In the genomic region with DNA sequence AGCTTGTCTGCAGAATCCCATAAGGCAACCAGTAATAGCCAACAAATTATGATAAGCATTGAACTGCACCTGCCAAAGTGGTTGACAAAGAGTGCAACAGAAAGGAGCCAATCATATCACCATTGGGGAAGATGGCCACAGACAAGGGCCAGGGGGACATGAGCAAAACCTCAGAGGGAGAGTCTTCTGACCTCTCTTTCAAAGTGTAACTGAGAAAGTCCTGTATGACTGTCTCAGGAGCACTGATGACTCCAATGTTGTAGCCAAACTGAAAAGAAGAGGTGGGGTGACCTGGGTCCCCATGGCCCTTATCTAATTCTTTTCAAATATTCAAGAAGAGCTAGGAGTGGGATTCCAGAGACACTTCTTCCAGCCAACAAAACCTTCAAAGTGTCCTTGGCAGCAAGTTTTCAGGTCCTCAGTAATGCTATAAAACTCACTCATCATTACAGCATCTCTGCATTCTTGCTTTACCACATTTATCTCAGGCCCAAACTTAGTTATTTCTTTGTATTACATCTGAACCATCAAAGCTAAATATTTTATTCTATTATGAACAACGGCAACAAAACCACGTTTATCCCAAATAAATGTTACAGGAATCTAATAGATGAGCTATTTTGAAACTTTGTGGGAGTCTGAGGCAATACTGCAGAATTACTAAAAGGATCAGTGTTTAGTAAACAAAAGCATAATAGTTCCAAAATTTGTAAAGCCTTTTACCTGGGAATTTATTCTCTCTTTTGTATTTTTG, we compare ENCODE assay signal across 25 cellular contexts. TPM values are rescaled to one million over a fixed set of nuclear protein-coding genes. Genes with fewer than 3 reads are reported as not detected.
DNase-seq lines count a peak whose midpoint lies in the region; ATAC-seq and TF ChIP-seq lines count a peak whose summit lies in the region.
"Had no signal": no experiment of that assay in that cellular context is flagged by ENCODE, and none has a peak within 500 bp of the region (broad histone marks: within the 10 kb centered on the region; RNA-seq: fewer than 3 reads in every experiment).

No MANE protein-coding gene starts in this region.

- TF ChIP-seq CTCF in chondrocyte (IDR thresholded peaks at IDR 0.05) (no peak), fibroblast of villous mesenchyme (IDR thresholded peaks at IDR 0.05; ENCODE audit: insufficient read depth, low read depth, low read length) (no peak), dorsolateral prefrontal cortex (IDR thresholded peaks at IDR 0.05 in 54 of 56, conservative IDR thresholded peaks at IDR 0.05 in 2 of 56; ENCODE audit: low read depth in 1 of 56, partially characterized antibody in 56 of 56) (no peak)

- DNase-seq in chondrocyte (ENCODE audit: low spot score) (no peak), fibroblast of villous mesenchyme (ENCODE audit: low read depth) (peak; percentile 62), dorsolateral prefrontal cortex (no peak)
- no peak for DNase-seq in activated naive CD8-positive, alpha-beta T cell treated with anti-CD3 and anti-CD28 coated beads for 36 hours
- DNase-seq in activated CD8-positive, alpha-beta memory T cell treated with anti-CD3 and anti-CD28 coated beads for 24 hours, result no peak
- DNase-seq: C1 segment of cervical spinal cord; CD4-positive, alpha-beta memory T cell; COR-L47; GOT3; NCI-H1092 treated with DMSO at 0.1 percent for 48 hours; NCI-H1436; NCI-H187; NCI-H2081 treated with DMSO at 0.1 percent for 48 hours; NCI-H2171; NCI-H226; NCI-H510A; NCI-H69; RPMI8226; SHP77 had no signal

- H3K4me1 Mint-ChIP-seq in chondrocyte (ENCODE audit: low read depth), result peaks cover 26% of the 10 kb centered on the region
- H3K4me1 Mint-ChIP-seq in activated naive CD8-positive, alpha-beta T cell treated with anti-CD3 and anti-CD28 coated beads for 36 hours, result peaks cover 4% of the 10 kb centered on the region

- intact Hi-C loops in dorsolateral prefrontal cortex (cut with DNase I), result no loop called here

- no peak overlapping the region for H3K4me3 ChIP-seq in fibroblast of villous mesenchyme (ENCODE audit: low read depth, low read length)
- H3K4me3 ChIP-seq in dorsolateral prefrontal cortex, result no peak overlapping the region
- H3K4me3 ChIP-seq: A549 had no signal

- no peaks in the 10 kb centered on the region for H3K9me3 Mint-ChIP-seq in chondrocyte (ENCODE audit: low read depth)
- no peaks in the 10 kb centered on the region for H3K9me3 Mint-ChIP-seq in activated naive CD8-positive, alpha-beta T cell treated with anti-CD3 and anti-CD28 coated beads for 36 hours
- H3K9me3 Mint-ChIP-seq: CD4-positive, alpha-beta memory T cell had no signal

- H3K4me3 Mint-ChIP-seq in chondrocyte (ENCODE audit: unreplicated experiment), result no peak overlapping the region
- no peak overlapping the region for H3K4me3 Mint-ChIP-seq in activated naive CD8-positive, alpha-beta T cell treated with anti-CD3 and anti-CD28 coated beads for 36 hours
- H3K4me3 Mint-ChIP-seq: CD4-positive, alpha-beta memory T cell had no signal

- H3K27me3 ChIP-seq in dorsolateral prefrontal cortex, result no peaks in the 10 kb centered on the region

- peaks cover 21% of the 10 kb centered on the region for H3K36me3 Mint-ChIP-seq in chondrocyte (ENCODE audit: low read depth)
- peaks cover 69% of the 10 kb centered on the region for H3K36me3 Mint-ChIP-seq in activated naive CD8-positive, alpha-beta T cell treated with anti-CD3 and anti-CD28 coated beads for 36 hours

- no peak overlapping the region for H3K27ac ChIP-seq in dorsolateral prefrontal cortex
- H3K27ac ChIP-seq: A549, HL-60 had no signal

- H3K27me3 Mint-ChIP-seq in chondrocyte (ENCODE audit: low read depth), result no peaks in the 10 kb centered on the region
- H3K27me3 Mint-ChIP-seq in activated naive CD8-positive, alpha-beta T cell treated with anti-CD3 and anti-CD28 coated beads for 36 hours, result no peaks in the 10 kb centered on the region
- H3K27me3 Mint-ChIP-seq: CD4-positive, alpha-beta memory T cell had no signal

- peak; percentile 55 for ATAC-seq in GM19023 (IDR thresholded peaks at IDR 0.05; ENCODE audit: unreplicated experiment)
- peak; percentile 82 for ATAC-seq in HG02870 (IDR thresholded peaks at IDR 0.05; ENCODE audit: unreplicated experiment)
- no peak for ATAC-seq in HG03521 (IDR thresholded peaks at IDR 0.05; ENCODE audit: unreplicated experiment)
- ATAC-seq: HCT116 had no signal

- H3K27ac Mint-ChIP-seq in chondrocyte (ENCODE audit: unreplicated experiment), result peak overlapping the region; percentile 98
- no peak overlapping the region for H3K27ac Mint-ChIP-seq in activated naive CD8-positive, alpha-beta T cell treated with anti-CD3 and anti-CD28 coated beads for 36 hours
- H3K27ac Mint-ChIP-seq: CD4-positive, alpha-beta memory T cell had no signal

RNA-seq across cellular contexts. Expression of a gene that starts 24.4 kb away (rescaled TPM):
- total RNA-seq in chondrocyte (2.4 to 8.3 TPM (median 7.9 TPM) in 3 replicates), fibroblast of villous mesenchyme (0.32 and 0.43 TPM in 2 replicates), dorsolateral prefrontal cortex (10 to 100 TPM; 10.0 to 51.4 (median 28.9) TPM)
- total RNA-seq in activated naive CD8-positive, alpha-beta T cell treated with anti-CD3 and anti-CD28 coated beads for 36 hours, result under 1 TPM in 1 of 2 experiments, not detected in 1; 0.19 TPM

RNA-seq across cellular contexts. Expression of a gene that starts 25.6 kb away (rescaled TPM):
- total RNA-seq in chondrocyte (79.4 to 112 TPM (median 99.3 TPM) in 3 replicates), fibroblast of villous mesenchyme (55.1 and 71.7 TPM in 2 replicates), dorsolateral prefrontal cortex (10 to 100 TPM; 40.0 to 84.4 (median 58.4) TPM)
- total RNA-seq in activated naive CD8-positive, alpha-beta T cell treated with anti-CD3 and anti-CD28 coated beads for 36 hours, result 10 to 100 TPM; 59.6 to 61.7 TPM
